Comparison of ENCODE assay signal across 1 cellular context in genomic region chr3:98567646-98568280, GRCh38.
TF ChIP-seq lines count a peak whose summit lies in the region.

No MANE protein-coding gene starts in this region.

TF ChIP-seq in GM12878, 131 proteins besides CTCF, POLR2A, EP300 and RAD21 (continued from another document and continues in another):
- TF ChIP-seq PRDM15 (CRISPR knock-in tag; IDR thresholded peaks at IDR 0.05) (no peak), STAT1 (conservative IDR thresholded peaks at IDR 0.05) (no peak), SPI1 (IDR thresholded peaks at IDR 0.05; ENCODE audit: borderline replicate concordance, insufficient read depth, low read depth, low read length) (no peak), IRF4 (IDR thresholded peaks at IDR 0.05; ENCODE audit: low read depth, low read length) (peak; percentile 52; the same call in 1 of the 2 replicates), E4F1 (IDR thresholded peaks at IDR 0.05; ENCODE audit: borderline replicate concordance, partially characterized antibody) (no peak), TBL1XR1 (IDR thresholded peaks at IDR 0.05; ENCODE audit: low read depth, low read length) (no peak), MTA3 (IDR thresholded peaks at IDR 0.05; ENCODE audit: borderline replicate concordance, low read length) (no peak; the same call in 1 of the 2 replicates), RAD51 (IDR thresholded peaks at IDR 0.05) (no peak), TCF7 (IDR thresholded peaks at IDR 0.05; ENCODE audit: borderline replicate concordance) (no peak), SMAD5 (IDR thresholded peaks at IDR 0.05; ENCODE audit: low read depth) (no peak), NR2C2 (IDR thresholded peaks at IDR 0.05; ENCODE audit: borderline replicate concordance, control insufficient read depth, insufficient read length, low read depth) (no peak), SUZ12 (IDR thresholded peaks at IDR 0.05; ENCODE audit: unreplicated experiment) (no peak), ZBTB11 (CRISPR knock-in tag; IDR thresholded peaks at IDR 0.05) (no peak), MLLT1 (IDR thresholded peaks at IDR 0.05) (no peak), ELK1 (IDR thresholded peaks at IDR 0.05; ENCODE audit: low read depth, low read length) (no peak), TARDBP (IDR thresholded peaks at IDR 0.05; ENCODE audit: borderline replicate concordance) (no peak), ATF3 (IDR thresholded peaks at IDR 0.05; ENCODE audit: borderline replicate concordance, extremely low read depth, low read depth, low read length) (no peak), ZNF622 (IDR thresholded peaks at IDR 0.05) (no peak), MEF2A (IDR thresholded peaks at IDR 0.05; ENCODE audit: insufficient read depth, low read depth, low read length) (no peak), ZNF274 (IDR thresholded peaks at IDR 0.05; ENCODE audit: insufficient read depth, insufficient read length) (no peak), CEBPZ (IDR thresholded peaks at IDR 0.05; ENCODE audit: low read depth, low read length) (no peak), ZNF687 (IDR thresholded peaks at IDR 0.05) (peak; percentile 39; the same call in 1 of the 2 replicates), IKZF1 (conservative IDR thresholded peaks at IDR 0.05) (peak; percentile 40; the same call in 1 of the 2 replicates), ZBTB40 (IDR thresholded peaks at IDR 0.05; ENCODE audit: borderline replicate concordance) (no peak), SIN3A (IDR thresholded peaks at IDR 0.05; ENCODE audit: low read depth, low read length) (no peak), BCL11A (IDR thresholded peaks at IDR 0.05; ENCODE audit: low read depth, low read length) (peak; percentile 51; the same call in 1 of the 2 replicates), FOXM1 (IDR thresholded peaks at IDR 0.05; ENCODE audit: low read depth, low read length) (0 out of 2 replicates have a peak, but pooled peaks have one; percentile 22), JUND (IDR thresholded peaks at IDR 0.05; ENCODE audit: low read depth, low read length) (0 out of 2 replicates have a peak, but pooled peaks have one; percentile 17)
